In the genomic region with DNA sequence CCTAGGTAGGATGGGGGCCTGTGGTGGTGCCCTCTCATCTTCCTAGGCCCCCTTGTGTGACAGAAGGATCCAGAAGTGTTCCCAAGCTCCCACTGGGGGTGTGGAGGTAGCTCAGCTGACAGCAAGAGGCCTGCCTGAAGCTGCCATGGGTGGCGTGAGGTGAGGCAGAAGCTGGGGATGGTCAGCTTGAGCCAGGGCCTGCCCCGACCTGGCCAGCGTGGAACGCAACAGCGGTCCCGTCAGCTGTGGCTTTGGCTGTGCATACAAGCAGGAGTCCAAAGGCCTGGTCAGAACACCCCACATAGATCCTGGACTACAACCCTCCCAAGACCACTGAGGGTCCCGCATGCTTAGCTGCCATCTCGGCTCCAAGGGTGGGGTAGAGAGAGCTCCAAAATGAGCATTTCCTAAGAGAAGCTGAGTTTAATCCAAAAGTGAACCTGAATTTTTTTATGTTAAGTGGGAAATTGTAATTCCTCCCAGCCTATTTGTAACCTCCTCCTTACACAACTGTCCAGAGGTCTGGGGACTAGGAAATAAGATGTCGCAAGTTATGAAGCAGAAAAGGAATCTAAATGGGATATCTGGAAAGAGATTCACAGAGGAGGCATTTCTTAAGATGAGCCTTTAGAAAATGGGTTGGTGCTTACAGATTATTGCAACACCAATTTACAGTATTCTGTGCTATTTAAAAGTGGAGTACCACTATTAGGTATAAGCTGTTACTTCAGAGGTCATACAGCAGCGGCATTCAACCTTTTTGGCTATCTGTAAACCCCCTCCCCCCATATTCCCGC, we compare ENCODE assay signal across 19 cellular contexts. TPM values are rescaled to one million over a fixed set of nuclear protein-coding genes. Genes with fewer than 3 reads are reported as not detected.
"Had no signal": no experiment of that assay in that cellular context is flagged by ENCODE, and none has a peak within 500 bp of the region (broad histone marks: within the 10 kb centered on the region; RNA-seq: fewer than 3 reads in every experiment).

No MANE protein-coding gene starts in this region.

- H3K4me3 Mint-ChIP-seq: activated CD4-positive, alpha-beta memory T cell treated with anti-CD3 and anti-CD28 coated beads for 36 hours; activated naive CD8-positive, alpha-beta T cell treated with anti-CD3 and anti-CD28 coated beads, Interleukin-2, amount 50 U/mL, for 24 hours; activated T-cell treated with anti-CD3 and anti-CD28 coated beads, Interleukin-2, amount 50 U/mL, for 72 hours; central memory CD8-positive, alpha-beta T cell; dendritic cell treated with granulocyte-macrophage colony-stimulating factor and Interleukin-4, amounts not matched to agents 40 ng/mL and 50 ng/mL, for 4 days; effector memory CD8-positive, alpha-beta T cell; natural killer cell; stimulated activated naive CD8-positive, alpha-beta T cell treated with anti-CD3 and anti-CD28 coated beads, Interleukin-15, Interleukin-2, amounts not matched to agents 100 ng/mL and 50 ng/mL, for 24 hours had no signal

- H3K4me1 Mint-ChIP-seq: natural killer cell had no signal

- H3K9me3 ChIP-seq: testis had no signal

- H3K27me3 Mint-ChIP-seq: dendritic cell treated with granulocyte-macrophage colony-stimulating factor and Interleukin-4, amounts not matched to agents 40 ng/mL and 50 ng/mL, for 4 days had no signal

- ATAC-seq: activated naive CD8-positive, alpha-beta T cell treated with anti-CD3 and anti-CD28 coated beads, Interleukin-2, amount 50 U/mL, for 24 hours; activated T-cell treated with anti-CD3 and anti-CD28 coated beads, Interleukin-2, amount 50 U/mL, for 72 hours; effector memory CD8-positive, alpha-beta T cell; foreskin keratinocyte; left colon; natural killer cell had no signal

- H3K27ac Mint-ChIP-seq: activated CD4-positive, alpha-beta memory T cell treated with anti-CD3 and anti-CD28 coated beads for 36 hours; activated naive CD8-positive, alpha-beta T cell treated with anti-CD3 and anti-CD28 coated beads, Interleukin-2, amount 50 U/mL, for 24 hours; activated T-cell treated with anti-CD3 and anti-CD28 coated beads, Interleukin-2, amount 50 U/mL, for 72 hours; dendritic cell treated with granulocyte-macrophage colony-stimulating factor and Interleukin-4, amounts not matched to agents 40 ng/mL and 50 ng/mL, for 4 days; effector memory CD8-positive, alpha-beta T cell; natural killer cell; stimulated activated naive CD8-positive, alpha-beta T cell treated with anti-CD3 and anti-CD28 coated beads, Interleukin-15, Interleukin-2, amounts not matched to agents 100 ng/mL and 50 ng/mL, for 24 hours had no signal

- H3K4me3 ChIP-seq: testis had no signal

- H3K27me3 ChIP-seq: foreskin keratinocyte, testis had no signal

- H3K4me1 ChIP-seq: testis had no signal

- H3K9me3 Mint-ChIP-seq: activated CD4-positive, alpha-beta memory T cell treated with anti-CD3 and anti-CD28 coated beads for 36 hours; activated naive CD8-positive, alpha-beta T cell treated with anti-CD3 and anti-CD28 coated beads, Interleukin-2, amount 50 U/mL, for 24 hours; activated T-cell treated with anti-CD3 and anti-CD28 coated beads, Interleukin-2, amount 50 U/mL, for 72 hours; central memory CD8-positive, alpha-beta T cell; dendritic cell treated with granulocyte-macrophage colony-stimulating factor and Interleukin-4, amounts not matched to agents 40 ng/mL and 50 ng/mL, for 4 days; effector memory CD8-positive, alpha-beta T cell; natural killer cell; stimulated activated naive CD8-positive, alpha-beta T cell treated with anti-CD3 and anti-CD28 coated beads, Interleukin-15, Interleukin-2, amounts not matched to agents 100 ng/mL and 50 ng/mL, for 24 hours had no signal

- H3K36me3 Mint-ChIP-seq: activated CD4-positive, alpha-beta memory T cell treated with anti-CD3 and anti-CD28 coated beads for 36 hours; natural killer cell had no signal

- DNase-seq: activated CD4-positive, alpha-beta memory T cell treated with anti-CD3 and anti-CD28 coated beads for 36 hours; activated CD4-positive, alpha-beta T cell treated with anti-CD3 and anti-CD28 coated beads for 1 hour; activated naive CD8-positive, alpha-beta T cell treated with anti-CD3 and anti-CD28 coated beads, Interleukin-2, amount 50 U/mL, for 24 hours; activated T-cell treated with anti-CD3 and anti-CD28 coated beads, Interleukin-2, amount 50 U/mL, for 72 hours; effector memory CD8-positive, alpha-beta T cell; foreskin keratinocyte; natural killer cell; occipital lobe; stimulated activated CD4-positive, alpha-beta T cell treated with anti-CD3 and anti-CD28 coated beads, Interleukin-4, amount 100 ng/mL, for 24 hours; T1000; testis had no signal

- H3K27ac ChIP-seq: epithelial cell of prostate, foreskin keratinocyte, testis had no signal

RNA-seq across cellular contexts. Expression of a gene that starts 9.9 kb away (rescaled TPM):
- total RNA-seq: activated CD4-positive, alpha-beta memory T cell treated with anti-CD3 and anti-CD28 coated beads for 36 hours; activated T-cell treated with anti-CD3 and anti-CD28 coated beads, Interleukin-2, amount 50 U/mL, for 72 hours; mucosa of gallbladder; natural killer cell; occipital lobe; pulmonary artery endothelial cell; urinary bladder had no signal

RNA-seq across cellular contexts. Expression of a gene that starts 52.1 kb away (rescaled TPM):
- total RNA-seq: activated CD4-positive, alpha-beta memory T cell treated with anti-CD3 and anti-CD28 coated beads for 36 hours; natural killer cell; occipital lobe; pulmonary artery endothelial cell had no signal
